Comparison of ENCODE assay signal across 15 cellular contexts in the genomic region with DNA sequence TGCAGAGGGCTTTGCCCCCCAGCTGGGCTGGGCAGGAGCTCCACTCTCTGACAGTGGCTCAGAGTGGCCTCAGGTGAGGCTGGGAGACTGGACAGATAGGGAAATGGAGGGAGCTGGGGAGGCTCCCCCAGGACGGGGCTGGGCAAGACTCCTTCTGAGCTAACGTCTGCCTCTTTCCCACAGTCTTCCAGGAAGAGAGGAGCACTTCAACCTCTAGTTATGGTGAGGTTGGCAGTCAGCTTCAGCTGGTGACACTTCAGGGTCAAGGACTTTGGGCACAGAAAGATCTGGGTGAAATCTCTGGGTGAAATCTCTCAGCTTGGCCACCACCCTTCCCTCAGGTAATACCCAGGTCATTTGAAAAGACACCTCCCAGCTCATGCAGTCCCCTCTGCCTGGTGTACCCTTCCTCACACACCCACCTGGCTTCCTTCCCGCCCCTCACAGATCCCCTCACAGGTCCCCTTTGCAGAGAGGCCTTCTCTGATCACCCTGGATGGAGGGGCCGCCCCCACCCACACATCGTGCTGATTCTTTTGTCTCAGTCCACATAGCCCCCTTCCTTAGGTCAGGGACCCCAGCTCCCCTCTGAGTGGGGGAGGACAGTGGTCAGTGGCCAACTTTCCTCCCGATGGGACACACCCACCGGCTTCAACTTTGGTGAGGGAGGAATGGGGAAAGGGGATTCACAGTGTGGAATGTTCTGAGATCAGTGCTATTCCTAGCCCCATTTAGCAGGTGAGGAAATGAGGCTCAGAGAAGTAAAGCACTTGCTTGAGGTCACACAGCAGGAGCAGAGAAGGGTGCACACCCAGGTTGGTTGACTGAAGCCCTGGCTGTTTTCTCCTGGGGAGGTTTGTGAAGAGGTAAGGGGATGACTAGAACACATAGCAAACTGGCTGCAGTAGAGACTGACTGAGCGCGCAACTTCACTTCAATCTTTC. TPM values are rescaled to one million over a fixed set of nuclear protein-coding genes. Genes with fewer than 3 reads are reported as not detected.
DNase-seq lines count a peak whose midpoint lies in the region; ATAC-seq and TF ChIP-seq lines count a peak whose summit lies in the region.
"Had no signal": no experiment of that assay in that cellular context is flagged by ENCODE, and none has a peak within 500 bp of the region (broad histone marks: within the 10 kb centered on the region; RNA-seq: fewer than 3 reads in every experiment).

No MANE protein-coding gene starts in this region.

- H3K4me3 ChIP-seq in left lung: no peak overlapping the region
- no peak overlapping the region for H3K4me3 ChIP-seq in lower leg skin (ENCODE audit: low read depth, poor library complexity, severe bottlenecking)
- H3K4me3 ChIP-seq: PC-9 had no signal

- intact Hi-C loops in cardiac septum (cut with DNase I): no loop called here
- intact Hi-C loops in left ventricle myocardium superior (cut with micrococcal nuclease): no loop called here
- intact Hi-C loops in left lung (cut with DNase I): no loop called here
- intact Hi-C loops in sciatic nerve (cut with DNase I): no loop called here
- intact Hi-C loops in lower leg skin (cut with DNase I; ENCODE audit: low total_unique reads): no loop called here

- H3K9me3 ChIP-seq in left lung: no peaks in the 10 kb centered on the region

- no peak for TF ChIP-seq CTCF in left lung (IDR thresholded peaks at IDR 0.05)
- TF ChIP-seq CTCF in lower leg skin (IDR thresholded peaks at IDR 0.05): no peak

- H3K4me1 ChIP-seq in left lung: no peaks in the 10 kb centered on the region

- no peak overlapping the region for H3K27ac ChIP-seq in left lung
- H3K27ac ChIP-seq: PC-9, RWPE1 had no signal

- no peak for TF ChIP-seq POLR2A in lower leg skin (IDR thresholded peaks at IDR 0.05)

- no peaks in the 10 kb centered on the region for H3K36me3 ChIP-seq in left lung

- DNase-seq in cardiac septum (ENCODE audit: low spot score): peak; percentile 38
- no peak for DNase-seq in left ventricle myocardium superior
- no peak for DNase-seq in left lung
- peak; percentile 34 for DNase-seq in sciatic nerve (ENCODE audit: low spot score)
- no peak for DNase-seq in lower leg skin (ENCODE audit: low spot score in 2 of 2)
- DNase-seq in HuH-7.5 (ENCODE audit: low spot score): no peak
- no peak for DNase-seq in activated CD4-positive, CD25-positive, alpha-beta regulatory T cell (lab: John Stamatoyannopoulos, UW)
- DNase-seq: CD4-positive, alpha-beta T cell; COR-L47; DMS79; Kasumi-1; NCI-H1694 treated with DMSO at 0.1 percent for 48 hours; NCI-H2081 treated with DMSO at 0.1 percent for 48 hours; PC-9 had no signal

- ATAC-seq in left ventricle myocardium superior (no peak), left lung (peak; percentile 85), sciatic nerve (no peak)

- H3K27me3 ChIP-seq in left lung: no peaks in the 10 kb centered on the region

- 72 to 81% methylated on average over 9 of the region's 9 CpGs for WGBS in lower leg skin, 2 donors

RNA-seq across cellular contexts. Expression of a gene that starts 15.8 kb away (rescaled TPM):
- total RNA-seq in cardiac septum: 19.7 TPM
- 32.0 TPM for total RNA-seq in left ventricle myocardium superior
- 10 to 100 TPM; 11.8 to 22.0 TPM for total RNA-seq in left lung
- total RNA-seq in sciatic nerve: 53.7 TPM
- total RNA-seq in lower leg skin: 10 to 100 TPM; 12.5 to 34.8 (median 20.9) TPM

Comparison
In these comparisons a context has a peak if more than half of its experiments do, and no peak if none do; other contexts are left out.
1. DNase-seq: peak in cardiac septum (single experiment) and sciatic nerve (single experiment); none in left ventricle myocardium superior (single experiment), left lung (0 of 2), lower leg skin (0 of 2), HuH-7.5 (single experiment) and activated CD4-positive, CD25-positive, alpha-beta regulatory T cell (0 of 4).